ENCODE assay signal across 11 cellular contexts in the genomic region with DNA sequence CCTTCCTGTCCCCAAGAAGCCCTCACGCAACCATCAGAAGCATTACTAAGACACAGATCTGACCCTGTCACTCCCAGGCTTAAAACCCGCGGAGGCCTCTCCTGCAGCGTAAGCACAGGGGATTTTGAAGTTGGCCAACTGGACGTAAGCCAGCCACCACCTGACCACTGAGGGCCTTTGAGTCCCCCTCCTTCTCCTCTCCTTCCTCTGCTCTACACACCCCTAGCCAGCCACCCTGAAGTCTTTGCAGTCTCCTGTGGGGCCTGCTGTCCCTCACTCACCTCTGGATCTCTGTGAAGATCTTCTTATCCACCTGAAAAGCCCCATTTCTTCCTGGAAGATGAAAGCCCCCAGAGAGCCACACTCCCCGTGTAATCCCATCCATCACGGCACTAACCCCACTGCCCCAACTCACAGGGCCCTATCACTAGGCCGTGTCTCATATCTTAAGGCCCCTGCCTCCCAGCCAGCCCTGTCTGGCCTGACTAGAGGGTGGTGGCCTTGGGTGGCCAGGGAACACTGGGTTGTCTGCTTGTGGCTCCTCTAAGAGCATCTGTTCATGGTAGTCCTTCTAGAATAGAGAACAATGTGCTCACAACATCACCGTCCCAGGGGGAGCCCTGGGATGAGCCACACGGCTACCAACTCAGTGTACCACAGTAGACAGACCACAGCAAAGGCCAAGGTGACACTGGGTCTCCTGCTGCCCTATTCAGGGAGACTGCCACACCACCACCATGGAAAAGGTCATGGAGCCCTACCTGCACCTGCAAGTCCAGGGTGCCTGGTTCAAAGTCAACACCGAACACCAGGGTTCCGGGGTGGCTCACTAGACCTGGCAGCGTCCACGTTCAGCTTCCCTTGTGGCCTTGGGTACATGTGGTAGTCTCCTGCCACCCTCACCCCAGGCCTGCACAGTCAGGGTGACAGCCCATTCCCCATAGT.
DNase-seq lines count a peak whose midpoint lies in the region; ATAC-seq and TF ChIP-seq lines count a peak whose summit lies in the region.
"Had no signal": no experiment of that assay in that cellular context is flagged by ENCODE, and none has a peak within 500 bp of the region (broad histone marks: within the 10 kb centered on the region; RNA-seq: fewer than 3 reads in every experiment).

No MANE protein-coding gene starts in this region.

- H3K4me3 Mint-ChIP-seq in stimulated activated memory B cell treated with anti-CD40 and anti-IgM and Interleukin-4, amounts not matched to agents 10 μg/mL and 1 μg/mL and 100 μg/mL, for 72 hours, result no peak overlapping the region

- H3K27me3 ChIP-seq in WERI-Rb-1 (ENCODE audit: insufficient read depth, low read depth, severe bottlenecking) (no peaks in the 10 kb centered on the region), left ventricle myocardium inferior (ENCODE audit: low read depth) (no peaks in the 10 kb centered on the region)
- H3K27me3 ChIP-seq: BLaER1 treated with 17β-estradiol and CSF1 and Interleukin-3, amounts not matched to agents 10 nM and 100 nM had no signal

- TF ChIP-seq CTCF in WERI-Rb-1 (IDR thresholded peaks at IDR 0.05; ENCODE audit: low read depth, low read length) (no peak), left ventricle myocardium inferior (IDR thresholded peaks at IDR 0.05; ENCODE audit: borderline replicate concordance) (no peak)

- H3K36me3 ChIP-seq in WERI-Rb-1, result no peaks in the 10 kb centered on the region
- H3K36me3 ChIP-seq in left ventricle myocardium inferior, result no peaks in the 10 kb centered on the region
- H3K36me3 ChIP-seq: BLaER1 treated with 17β-estradiol and CSF1 and Interleukin-3, amounts not matched to agents 10 nM and 100 nM had no signal

- peak; percentile 13 for ATAC-seq in stimulated activated memory B cell treated with anti-CD40 and anti-IgM and Interleukin-4, amounts not matched to agents 10 μg/mL and 1 μg/mL and 100 μg/mL, for 72 hours
- no peak for ATAC-seq in GM21515 (IDR thresholded peaks at IDR 0.05; ENCODE audit: unreplicated experiment)
- no peak for ATAC-seq in GM18868 (IDR thresholded peaks at IDR 0.05; ENCODE audit: unreplicated experiment)
- ATAC-seq: HCT116 had no signal

- no peaks in the 10 kb centered on the region for H3K36me3 Mint-ChIP-seq in stimulated activated memory B cell treated with anti-CD40 and anti-IgM and Interleukin-4, amounts not matched to agents 10 μg/mL and 1 μg/mL and 100 μg/mL, for 72 hours

- peak; percentile 82 for DNase-seq in NCI-H1092 (lab: John Stamatoyannopoulos, UW)
- DNase-seq in NCI-H1092 treated with DMSO at 0.1 percent for 48 hours (lab: John Stamatoyannopoulos, UW), result no peak
- DNase-seq in WERI-Rb-1, result peak; percentile 88
- no peak for DNase-seq in left ventricle myocardium inferior
- DNase-seq in NCI-H748 (lab: John Stamatoyannopoulos, UW; ENCODE audit: unreplicated experiment), result no peak
- DNase-seq: DMS 273 treated with DMSO at 0.1 percent for 48 hours had no signal

- no peaks in the 10 kb centered on the region for H3K9me3 Mint-ChIP-seq in stimulated activated memory B cell treated with anti-CD40 and anti-IgM and Interleukin-4, amounts not matched to agents 10 μg/mL and 1 μg/mL and 100 μg/mL, for 72 hours

- H3K27me3 Mint-ChIP-seq in stimulated activated memory B cell treated with anti-CD40 and anti-IgM and Interleukin-4, amounts not matched to agents 10 μg/mL and 1 μg/mL and 100 μg/mL, for 72 hours, result peaks cover 9% of the 10 kb centered on the region

- no peaks in the 10 kb centered on the region for H3K4me1 Mint-ChIP-seq in stimulated activated memory B cell treated with anti-CD40 and anti-IgM and Interleukin-4, amounts not matched to agents 10 μg/mL and 1 μg/mL and 100 μg/mL, for 72 hours

- no peaks in the 10 kb centered on the region for H3K9me3 ChIP-seq in WERI-Rb-1 (ENCODE audit: severe bottlenecking)
- no peaks in the 10 kb centered on the region for H3K9me3 ChIP-seq in left ventricle myocardium inferior (replicated peaks)
- H3K9me3 ChIP-seq: BLaER1 treated with 17β-estradiol and CSF1 and Interleukin-3, amounts not matched to agents 10 nM and 100 nM had no signal

- peaks cover 27% of the 10 kb centered on the region for H3K4me1 ChIP-seq in left ventricle myocardium inferior

- H3K4me3 ChIP-seq in WERI-Rb-1 (ENCODE audit: low read depth, low read length), result no peak overlapping the region
- H3K4me3 ChIP-seq in left ventricle myocardium inferior, result no peak overlapping the region
- H3K4me3 ChIP-seq: BLaER1 treated with 17β-estradiol and CSF1 and Interleukin-3, amounts not matched to agents 10 nM and 100 nM had no signal

- no peak overlapping the region for H3K27ac Mint-ChIP-seq in stimulated activated memory B cell treated with anti-CD40 and anti-IgM and Interleukin-4, amounts not matched to agents 10 μg/mL and 1 μg/mL and 100 μg/mL, for 72 hours

- H3K27ac ChIP-seq in WERI-Rb-1 (peak overlapping the region; percentile 68), left ventricle myocardium inferior (replicated peaks) (peak overlapping the region; percentile 49)
- H3K27ac ChIP-seq: BLaER1 treated with 17β-estradiol and CSF1 and Interleukin-3, amounts not matched to agents 10 nM and 100 nM had no signal

- intact Hi-C loops in left ventricle myocardium inferior (cut with micrococcal nuclease), result no loop called here

Comparison
In these comparisons a context has a peak if more than half of its experiments do, and no peak if none do; other contexts are left out.
1. DNase-seq: peak in NCI-H1092 (single experiment) and WERI-Rb-1 (single experiment); none in NCI-H1092 treated with DMSO at 0.1 percent for 48 hours (single experiment), left ventricle myocardium inferior (single experiment) and NCI-H748 (single experiment).